ENCODE assay signal across 11 cellular contexts in genomic region chr19:4580021-4580901, GRCh38. TPM values are rescaled to one million over a fixed set of nuclear protein-coding genes. Genes with fewer than 3 reads are reported as not detected.
DNase-seq lines count a peak whose midpoint lies in the region; ATAC-seq, FAIRE-seq and TF ChIP-seq lines count a peak whose summit lies in the region.
"Had no signal": no experiment of that assay in that cellular context is flagged by ENCODE, and none has a peak within 500 bp of the region (broad histone marks: within the 10 kb centered on the region; RNA-seq: fewer than 3 reads in every experiment).

No MANE protein-coding gene starts in this region.

- peak overlapping the region; percentile 19 for H3K4me3 Mint-ChIP-seq in Caco-2 (ENCODE audit: unreplicated experiment)
- H3K4me3 Mint-ChIP-seq: memory B cell had no signal

- no peaks in the 10 kb centered on the region for H3K9me3 ChIP-seq in Caco-2
- H3K9me3 ChIP-seq in endothelial cell of umbilical vein (replicated peaks; ENCODE audit: control insufficient read depth, insufficient read depth, low read length): no peaks in the 10 kb centered on the region
- no peaks in the 10 kb centered on the region for H3K9me3 ChIP-seq in osteoblast (ENCODE audit: low read depth, low read length)

- no peak for DNase-seq in Caco-2
- peak; percentile 35 for DNase-seq in NCI-H1694 (lab: John Stamatoyannopoulos, UW)
- no peak for DNase-seq in endothelial cell of umbilical vein (ENCODE audit: low read depth, low spot score)
- peak; percentile 91 for DNase-seq in osteoblast (ENCODE audit: insufficient read length, low spot score, missing footprints)
- DNase-seq in H54 (ENCODE audit: insufficient read length, low spot score): no peak
- DNase-seq in RWPE1 (ENCODE audit: low spot score): no peak
- no peak for DNase-seq in GM03348 (ENCODE audit: low spot score)
- DNase-seq: T1000 had no signal

- peaks cover 12% of the 10 kb centered on the region for H3K27me3 Mint-ChIP-seq in Caco-2 (ENCODE audit: insufficient read depth, unreplicated experiment)

- no peak for TF ChIP-seq POLR2A in endothelial cell of umbilical vein (IDR thresholded peaks at IDR 0.05; ENCODE audit: low read depth, low read length)
- TF ChIP-seq POLR2A in H54 (IDR thresholded peaks at IDR 0.05; ENCODE audit: low read depth, low read length): no peak

- no peaks in the 10 kb centered on the region for H3K9me1 ChIP-seq in endothelial cell of umbilical vein (replicated peaks; ENCODE audit: control insufficient read depth, extremely low read depth, insufficient read depth, low read length)

- BruUV-seq in Caco-2 (replicated peaks; lab: Mats Ljungman, UMichigan): no TSS peak
- no TSS peak for BruUV-seq in endothelial cell of umbilical vein (replicated peaks; lab: Mats Ljungman, UMichigan)

- no peaks in the 10 kb centered on the region for H3K27me3 ChIP-seq in Caco-2 (replicated peaks; ENCODE audit: control insufficient read depth, insufficient read depth, low read length)
- no peaks in the 10 kb centered on the region for H3K27me3 ChIP-seq in endothelial cell of umbilical vein (ENCODE audit: control insufficient read depth in 2 of 2, insufficient read depth in 2 of 2, low read length in 2 of 2)
- H3K27me3 ChIP-seq in osteoblast (ENCODE audit: insufficient read depth, low read length): peaks cover 47% of the 10 kb centered on the region

- no peak for ATAC-seq in HG03521 (IDR thresholded peaks at IDR 0.05; ENCODE audit: unreplicated experiment)

- TF ChIP-seq CTCF in Caco-2 (IDR thresholded peaks at IDR 0.05; ENCODE audit: insufficient read depth in 1 of 2, low read depth in 1 of 2, low read length in 1 of 2, severe bottlenecking in 1 of 2, unreplicated experiment in 1 of 2) (no peak), endothelial cell of umbilical vein (IDR thresholded peaks at IDR 0.05; ENCODE audit: extremely low read depth in 1 of 2, insufficient read depth in 1 of 2, low read depth in 1 of 2, low read length in 2 of 2) (peak in 1 of 2 donors; percentile 34), osteoblast (IDR thresholded peaks at IDR 0.05; ENCODE audit: extremely low read depth, low read depth, low read length) (no peak), RWPE1 (conservative IDR thresholded peaks at IDR 0.05; ENCODE audit: low read depth) (no peak)

- H3K4me3 ChIP-seq in Caco-2 (ENCODE audit: low read depth, low read length) (peak overlapping the region; percentile 7; the same call in 1 of the 2 replicates), endothelial cell of umbilical vein (replicated peaks in 1 of 3; ENCODE audit: insufficient read depth in 1 of 3, low read depth in 1 of 3, low read length in 3 of 3) (peak overlapping the region; percentile 11 to 90 (median 31)), osteoblast (ENCODE audit: insufficient read depth, low read length) (no peak overlapping the region)

- H3K27ac Mint-ChIP-seq in Caco-2 (ENCODE audit: unreplicated experiment): no peak overlapping the region
- H3K27ac Mint-ChIP-seq: activated T-helper 2 cell treated with anti-CD3 and anti-CD28 coated beads, Interferon-gamma antibody, Interleukin-2, Interleukin-4, amounts not matched to agents 10 μg/mL and 5 μg/mL and 100 μg/mL, durations not matched to agents 14 hours and 24 hours and 36 hours; memory B cell had no signal

- no peaks in the 10 kb centered on the region for H3K36me3 Mint-ChIP-seq in Caco-2 (ENCODE audit: insufficient read depth, unreplicated experiment)
- H3K36me3 Mint-ChIP-seq: memory B cell had no signal

- peak overlapping the region; percentile 32 for H3K9ac ChIP-seq in endothelial cell of umbilical vein (replicated peaks; ENCODE audit: extremely low read depth, insufficient read depth, low read length)

- H3K9me3 Mint-ChIP-seq in Caco-2 (ENCODE audit: unreplicated experiment): no peaks in the 10 kb centered on the region
- H3K9me3 Mint-ChIP-seq: activated T-helper 2 cell treated with anti-CD3 and anti-CD28 coated beads, Interferon-gamma antibody, Interleukin-2, Interleukin-4, amounts not matched to agents 10 μg/mL and 5 μg/mL and 100 μg/mL, durations not matched to agents 14 hours and 24 hours and 36 hours; memory B cell had no signal

- intact Hi-C loops in Caco-2 (cut with micrococcal nuclease; ENCODE audit: unreplicated experiment): no loop called here
- intact Hi-C loops in endothelial cell of umbilical vein (cut with micrococcal nuclease): no loop called here

- dilution Hi-C loops in endothelial cell of umbilical vein (cut with MboI; ENCODE audit: extremely low pct_ligation_motif_present, low sequenced_read_pairs): no loop called here

- no peak overlapping the region for H3K27ac ChIP-seq in endothelial cell of umbilical vein (ENCODE audit: insufficient read depth, low read depth, low read length)
- no peak overlapping the region for H3K27ac ChIP-seq in osteoblast (ENCODE audit: low read depth, low read length)
- H3K27ac ChIP-seq in RWPE1: no peak overlapping the region

- no peak overlapping the region for H2AFZ ChIP-seq in endothelial cell of umbilical vein (ENCODE audit: low read depth, low read length)
- no peak overlapping the region for H2AFZ ChIP-seq in osteoblast (ENCODE audit: low read length)

- no peaks in the 10 kb centered on the region for H4K20me1 ChIP-seq in endothelial cell of umbilical vein (replicated peaks; ENCODE audit: control insufficient read depth, extremely low read depth, insufficient read depth, low read length)
- no peaks in the 10 kb centered on the region for H4K20me1 ChIP-seq in osteoblast (ENCODE audit: insufficient read depth, low read length)

- peak overlapping the region; percentile 42 for H3K4me2 ChIP-seq in endothelial cell of umbilical vein (ENCODE audit: insufficient read depth, low read length)
- H3K4me2 ChIP-seq in osteoblast (ENCODE audit: insufficient read depth, low read length): no peak overlapping the region

- no peaks in the 10 kb centered on the region for H3K79me2 ChIP-seq in endothelial cell of umbilical vein (ENCODE audit: control insufficient read depth, insufficient read depth, low read length)
- H3K79me2 ChIP-seq in osteoblast (ENCODE audit: insufficient read depth, low read length): no peaks in the 10 kb centered on the region

- CTCF ChIA-PET in Caco-2 (lab: Charles Lee) (interaction anchor here (0.5 to 1.6 kb wide), 4 partner anchors 9 to 56 kb away, joined by 3 to 6 read pairs (median 4); no protein-coding TSS in a partner anchor), endothelial cell of umbilical vein (lab: Charles Lee) (interaction anchor here (0.6 to 3.4 kb wide), 8 partner anchors 11 to 56 kb away, joined by 3 to 18 read pairs (median 4); partner anchors contain the start of gene SEMA6B), RWPE1 (lab: Yijun Ruan, JAX) (interaction anchor here (0.6 to 1.9 kb wide), 7 partner anchors 13 to 300 kb away, joined by 3 to 14 read pairs (median 5); no protein-coding TSS in a partner anchor)

- POLR2A ChIA-PET in Caco-2 (lab: Charles Lee): no interaction called here
- POLR2A ChIA-PET in endothelial cell of umbilical vein (lab: Charles Lee): no interaction called here
- POLR2A ChIA-PET in RWPE1 (lab: Yijun Ruan, JAX; ENCODE audit: low non-redundant PET): no interaction called here

- no peaks in the 10 kb centered on the region for H3K36me3 ChIP-seq in Caco-2 (ENCODE audit: control insufficient read depth, insufficient read depth, low read length)
- H3K36me3 ChIP-seq in endothelial cell of umbilical vein (ENCODE audit: control insufficient read depth in 2 of 2, extremely low read depth in 1 of 2, insufficient read depth in 2 of 2, low read length in 2 of 2): peaks cover 0 to 8% of the 10 kb centered on the region in 2 experiments
- no peaks in the 10 kb centered on the region for H3K36me3 ChIP-seq in osteoblast (ENCODE audit: insufficient read depth, low read length)

- H3K4me1 Mint-ChIP-seq in Caco-2 (ENCODE audit: low read depth, unreplicated experiment): peaks cover 19% of the 10 kb centered on the region

- FAIRE-seq in endothelial cell of umbilical vein (lab: Jason Lieb, UNC): no peak
- FAIRE-seq in H54 (lab: Jason Lieb, UNC): no peak

- H3K4me1 ChIP-seq in Caco-2 (peaks cover 18% of the 10 kb centered on the region), endothelial cell of umbilical vein (ENCODE audit: control insufficient read depth, extremely low read depth, insufficient read depth, low read length) (peaks cover 26% of the 10 kb centered on the region), osteoblast (ENCODE audit: insufficient read depth, low read length) (peaks cover 7% of the 10 kb centered on the region)

RNA-seq across cellular contexts. Expression of gene SEMA6B, which starts 20.8 kb away (rescaled TPM):
- total RNA-seq in Caco-2 (2022): 0.39 and 0.44 TPM in 2 replicates
- 166 and 176 TPM in 2 replicates for total RNA-seq in endothelial cell of umbilical vein
- 97.8 and 108 TPM in 2 replicates for polyA plus RNA-seq in endothelial cell of umbilical vein
- polyA plus RNA-seq in endothelial cell of umbilical vein (2011; cell fraction: cytosol; rRNA removed): 72.3 and 85.5 TPM in 2 replicates
- 63.8 and 64.4 TPM in 2 replicates for polyA plus RNA-seq in endothelial cell of umbilical vein (2011; cell fraction: nucleus; rRNA removed)
- 72.0 and 81.2 TPM in 2 replicates for polyA plus RNA-seq in endothelial cell of umbilical vein (2012)
- 110 and 142 TPM in 2 replicates for polyA minus RNA-seq in endothelial cell of umbilical vein
- polyA minus RNA-seq in endothelial cell of umbilical vein (2011; cell fraction: cytosol; rRNA and poly(A)+ RNA removed): 0.31 TPM
- 30.1 and 46.2 TPM in 2 replicates for polyA minus RNA-seq in endothelial cell of umbilical vein (2011; cell fraction: nucleus; rRNA and poly(A)+ RNA removed)
- 0.29 and 0.36 TPM in 2 replicates for total RNA-seq in osteoblast
- total RNA-seq: activated T-helper 2 cell treated with anti-CD3 and anti-CD28 coated beads, Interferon-gamma antibody, Interleukin-2, Interleukin-4, amounts not matched to agents 10 μg/mL and 5 μg/mL and 100 μg/mL, durations not matched to agents 14 hours and 24 hours and 36 hours had no signal

RNA-seq across cellular contexts. Expression of gene LRG1, which starts 40.4 kb away (rescaled TPM):
- total RNA-seq in Caco-2 (2022) (0.32 and 0.61 TPM in 2 replicates), endothelial cell of umbilical vein (0.31 and 0.42 TPM in 2 replicates), osteoblast (not detected in 2 replicates)
- 0.21 and 0.24 TPM in 2 replicates for polyA plus RNA-seq in endothelial cell of umbilical vein
- 0.17 and 0.18 TPM in 2 replicates for polyA plus RNA-seq in endothelial cell of umbilical vein (2011; cell fraction: cytosol; rRNA removed)
- polyA plus RNA-seq in endothelial cell of umbilical vein (2011; cell fraction: nucleus; rRNA removed): 0.24 and 0.26 TPM in 2 replicates
- polyA plus RNA-seq in endothelial cell of umbilical vein (2012): 0.15 TPM in 1 of 2 replicates, not detected in the other
- polyA minus RNA-seq in endothelial cell of umbilical vein: 0.17 and 0.45 TPM in 2 replicates
- polyA minus RNA-seq in endothelial cell of umbilical vein (2011; cell fraction: cytosol; rRNA and poly(A)+ RNA removed): not detected
- polyA minus RNA-seq in endothelial cell of umbilical vein (2011; cell fraction: nucleus; rRNA and poly(A)+ RNA removed): 0.24 TPM in 2 replicates

RNA-seq across cellular contexts. Expression of gene PLIN5, which starts 45.2 kb away (rescaled TPM):
- total RNA-seq in Caco-2 (2022): 0.73 and 0.84 TPM in 2 replicates
- total RNA-seq in endothelial cell of umbilical vein: 0.24 TPM in 1 of 2 replicates, not detected in the other
- 0.17 and 0.24 TPM in 2 replicates for polyA plus RNA-seq in endothelial cell of umbilical vein
- 0.05 and 0.18 TPM in 2 replicates for polyA plus RNA-seq in endothelial cell of umbilical vein (2011; cell fraction: cytosol; rRNA removed)
- polyA plus RNA-seq in endothelial cell of umbilical vein (2011; cell fraction: nucleus; rRNA removed): 0.32 and 0.74 TPM in 2 replicates
- 0.13 TPM in 1 of 2 replicates, not detected in the other for polyA plus RNA-seq in endothelial cell of umbilical vein (2012)
- polyA minus RNA-seq in endothelial cell of umbilical vein: not detected in 2 replicates
- not detected for polyA minus RNA-seq in endothelial cell of umbilical vein (2011; cell fraction: cytosol; rRNA and poly(A)+ RNA removed)
- 0.29 and 0.43 TPM in 2 replicates for polyA minus RNA-seq in endothelial cell of umbilical vein (2011; cell fraction: nucleus; rRNA and poly(A)+ RNA removed)
- 0.36 TPM in 1 of 2 replicates, not detected in the other for total RNA-seq in osteoblast

RNA-seq across cellular contexts. Expression of gene TNFAIP8L1, which starts 59.1 kb away (rescaled TPM):
- total RNA-seq in Caco-2 (2022) (19.6 and 21.8 TPM in 2 replicates), endothelial cell of umbilical vein (53.7 and 56.1 TPM in 2 replicates), osteoblast (1.8 TPM in 2 replicates)
- polyA plus RNA-seq in endothelial cell of umbilical vein: 40.0 and 44.8 TPM in 2 replicates
- 33.4 and 37.4 TPM in 2 replicates for polyA plus RNA-seq in endothelial cell of umbilical vein (2011; cell fraction: cytosol; rRNA removed)
- polyA plus RNA-seq in endothelial cell of umbilical vein (2011; cell fraction: nucleus; rRNA removed): 19.3 and 19.4 TPM in 2 replicates
- polyA plus RNA-seq in endothelial cell of umbilical vein (2012): 21.5 and 29.8 TPM in 2 replicates
- polyA minus RNA-seq in endothelial cell of umbilical vein: 32.6 and 35.4 TPM in 2 replicates
- 1.2 TPM for polyA minus RNA-seq in endothelial cell of umbilical vein (2011; cell fraction: cytosol; rRNA and poly(A)+ RNA removed)
- 15.8 and 24.1 TPM in 2 replicates for polyA minus RNA-seq in endothelial cell of umbilical vein (2011; cell fraction: nucleus; rRNA and poly(A)+ RNA removed)

Comparison
In these comparisons a context has a peak if more than half of its experiments do, and no peak if none do; other contexts are left out.
1. DNase-seq: peak in NCI-H1694 (single experiment) and osteoblast (single experiment); none in Caco-2 (0 of 2), endothelial cell of umbilical vein (single experiment), H54 (single experiment), RWPE1 (single experiment) and GM03348 (single experiment).
2. RNA of gene SEMA6B, which starts 20.8 kb away (total RNA-seq): 166 to 176 TPM in endothelial cell of umbilical vein; 0.39 to 0.44 TPM in Caco-2 and 0.29 to 0.36 TPM in osteoblast; every median in the first group is over 100 times any median in the second.